2 cellular contexts compared by ENCODE assay signal in the genomic region with DNA sequence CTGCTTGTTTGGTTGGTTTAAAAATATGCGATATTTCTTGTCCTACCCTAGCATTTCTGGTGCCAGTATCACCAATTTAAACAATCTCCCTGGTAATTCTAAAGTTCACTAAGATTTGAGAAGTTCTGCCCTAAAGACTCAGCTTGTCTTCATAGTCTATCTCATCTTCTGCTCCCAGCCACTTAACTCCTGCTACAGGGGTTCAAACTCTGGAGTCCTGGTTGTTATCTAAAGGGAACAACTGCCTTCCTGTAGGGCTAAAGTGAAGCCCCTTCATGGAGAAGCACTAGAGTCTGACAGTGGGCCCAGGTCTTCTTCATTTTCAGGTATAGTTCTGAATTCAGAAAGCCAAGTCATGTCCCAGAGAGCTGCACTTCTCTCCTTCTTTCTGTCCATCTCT.
TF ChIP-seq lines count a peak whose summit lies in the region.

No MANE protein-coding gene starts in this region.

TF ChIP-seq in IMR-90, 13 proteins besides CTCF, POLR2A, EP300 and RAD21 (continued from another document):
- TF ChIP-seq RCOR1 (IDR thresholded peaks at IDR 0.05; ENCODE audit: insufficient replicate concordance, low read length) (no peak), NFE2L2 (IDR thresholded peaks at IDR 0.05; ENCODE audit: low read depth, low read length) (no peak), FOS (IDR thresholded peaks at IDR 0.05; ENCODE audit: low read depth, low read length) (no peak), RFX5 (IDR thresholded peaks at IDR 0.05; ENCODE audit: low read depth, low read length) (no peak)
- TF ChIP-seq, protein P1, sequence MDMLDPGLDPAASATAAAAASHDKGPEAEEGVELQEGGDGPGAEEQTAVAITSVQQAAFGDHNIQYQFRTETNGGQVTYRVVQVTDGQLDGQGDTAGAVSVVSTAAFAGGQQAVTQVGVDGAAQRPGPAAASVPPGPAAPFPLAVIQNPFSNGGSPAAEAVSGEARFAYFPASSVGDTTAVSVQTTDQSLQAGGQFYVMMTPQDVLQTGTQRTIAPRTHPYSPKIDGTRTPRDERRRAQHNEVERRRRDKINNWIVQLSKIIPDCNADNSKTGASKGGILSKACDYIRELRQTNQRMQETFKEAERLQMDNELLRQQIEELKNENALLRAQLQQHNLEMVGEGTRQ (IDR thresholded peaks at IDR 0.05; ENCODE audit: low read depth, low read length) = no peak
- TF ChIP-seq, protein P2, sequence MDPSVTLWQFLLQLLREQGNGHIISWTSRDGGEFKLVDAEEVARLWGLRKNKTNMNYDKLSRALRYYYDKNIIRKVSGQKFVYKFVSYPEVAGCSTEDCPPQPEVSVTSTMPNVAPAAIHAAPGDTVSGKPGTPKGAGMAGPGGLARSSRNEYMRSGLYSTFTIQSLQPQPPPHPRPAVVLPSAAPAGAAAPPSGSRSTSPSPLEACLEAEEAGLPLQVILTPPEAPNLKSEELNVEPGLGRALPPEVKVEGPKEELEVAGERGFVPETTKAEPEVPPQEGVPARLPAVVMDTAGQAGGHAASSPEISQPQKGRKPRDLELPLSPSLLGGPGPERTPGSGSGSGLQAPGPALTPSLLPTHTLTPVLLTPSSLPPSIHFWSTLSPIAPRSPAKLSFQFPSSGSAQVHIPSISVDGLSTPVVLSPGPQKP (IDR thresholded peaks at IDR 0.05; ENCODE audit: borderline replicate concordance, low read depth, low read length) = no peak

TF ChIP-seq in K562, 482 proteins besides CTCF, POLR2A, EP300 and RAD21 (continued from another document):
- TF ChIP-seq, protein P3, sequence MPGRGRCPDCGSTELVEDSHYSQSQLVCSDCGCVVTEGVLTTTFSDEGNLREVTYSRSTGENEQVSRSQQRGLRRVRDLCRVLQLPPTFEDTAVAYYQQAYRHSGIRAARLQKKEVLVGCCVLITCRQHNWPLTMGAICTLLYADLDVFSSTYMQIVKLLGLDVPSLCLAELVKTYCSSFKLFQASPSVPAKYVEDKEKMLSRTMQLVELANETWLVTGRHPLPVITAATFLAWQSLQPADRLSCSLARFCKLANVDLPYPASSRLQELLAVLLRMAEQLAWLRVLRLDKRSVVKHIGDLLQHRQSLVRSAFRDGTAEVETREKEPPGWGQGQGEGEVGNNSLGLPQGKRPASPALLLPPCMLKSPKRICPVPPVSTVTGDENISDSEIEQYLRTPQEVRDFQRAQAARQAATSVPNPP (IDR thresholded peaks at IDR 0.05; ENCODE audit: borderline replicate concordance, insufficient read depth, insufficient read length) = no peak
- 0 out of 2 replicates have a peak, but pooled peaks have one; percentile 18 for TF ChIP-seq NCOR1 (IDR thresholded peaks at IDR 0.05)
- TF ChIP-seq, protein P4, sequence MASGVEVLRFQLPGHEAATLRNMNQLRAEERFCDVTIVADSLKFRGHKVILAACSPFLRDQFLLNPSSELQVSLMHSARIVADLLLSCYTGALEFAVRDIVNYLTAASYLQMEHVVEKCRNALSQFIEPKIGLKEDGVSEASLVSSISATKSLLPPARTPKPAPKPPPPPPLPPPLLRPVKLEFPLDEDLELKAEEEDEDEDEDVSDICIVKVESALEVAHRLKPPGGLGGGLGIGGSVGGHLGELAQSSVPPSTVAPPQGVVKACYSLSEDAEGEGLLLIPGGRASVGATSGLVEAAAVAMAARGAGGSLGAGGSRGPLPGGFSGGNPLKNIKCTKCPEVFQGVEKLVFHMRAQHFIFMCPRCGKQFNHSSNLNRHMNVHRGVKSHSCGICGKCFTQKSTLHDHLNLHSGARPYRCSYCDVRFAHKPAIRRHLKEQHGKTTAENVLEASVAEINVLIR (CRISPR knock-in tag; IDR thresholded peaks at IDR 0.05) = no peak
- TF ChIP-seq, protein P5, sequence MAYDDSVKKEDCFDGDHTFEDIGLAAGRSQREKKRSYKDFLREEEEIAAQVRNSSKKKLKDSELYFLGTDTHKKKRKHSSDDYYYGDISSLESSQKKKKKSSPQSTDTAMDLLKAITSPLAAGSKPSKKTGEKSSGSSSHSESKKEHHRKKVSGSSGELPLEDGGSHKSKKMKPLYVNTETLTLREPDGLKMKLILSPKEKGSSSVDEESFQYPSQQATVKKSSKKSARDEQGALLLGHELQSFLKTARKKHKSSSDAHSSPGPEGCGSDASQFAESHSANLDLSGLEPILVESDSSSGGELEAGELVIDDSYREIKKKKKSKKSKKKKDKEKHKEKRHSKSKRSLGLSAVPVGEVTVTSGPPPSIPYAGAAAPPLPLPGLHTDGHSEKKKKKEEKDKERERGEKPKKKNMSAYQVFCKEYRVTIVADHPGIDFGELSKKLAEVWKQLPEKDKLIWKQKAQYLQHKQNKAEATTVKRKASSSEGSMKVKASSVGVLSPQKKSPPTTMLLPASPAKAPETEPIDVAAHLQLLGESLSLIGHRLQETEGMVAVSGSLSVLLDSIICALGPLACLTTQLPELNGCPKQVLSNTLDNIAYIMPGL (CRISPR knock-in tag; IDR thresholded peaks at IDR 0.05) = no peak
- no peak for TF ChIP-seq BACH1 (tag; IDR thresholded peaks at IDR 0.05)
- no peak for TF ChIP-seq ZNF583 (CRISPR knock-in tag; IDR thresholded peaks at IDR 0.05)
- peak; percentile 68 for TF ChIP-seq CBFA2T3 (IDR thresholded peaks at IDR 0.05)
- peak; percentile 70 for TF ChIP-seq ARID1B (IDR thresholded peaks at IDR 0.05)
- TF ChIP-seq RFX1 (IDR thresholded peaks at IDR 0.05) = no peak
- TF ChIP-seq EZH2 (IDR thresholded peaks at IDR 0.05; ENCODE audit: borderline replicate concordance, low read depth, low read length) = no peak
- TF ChIP-seq ZBTB7A (IDR thresholded peaks at IDR 0.05; ENCODE audit: borderline replicate concordance, control insufficient read depth, low read depth, low read length) = no peak
- TF ChIP-seq, protein P1 (CRISPR knock-in tag; IDR thresholded peaks at IDR 0.05) = no peak
- TF ChIP-seq RBM14 (IDR thresholded peaks at IDR 0.05; ENCODE audit: borderline replicate concordance, insufficient read depth, low read depth, low read length) = no peak
- TF ChIP-seq, protein P6, sequence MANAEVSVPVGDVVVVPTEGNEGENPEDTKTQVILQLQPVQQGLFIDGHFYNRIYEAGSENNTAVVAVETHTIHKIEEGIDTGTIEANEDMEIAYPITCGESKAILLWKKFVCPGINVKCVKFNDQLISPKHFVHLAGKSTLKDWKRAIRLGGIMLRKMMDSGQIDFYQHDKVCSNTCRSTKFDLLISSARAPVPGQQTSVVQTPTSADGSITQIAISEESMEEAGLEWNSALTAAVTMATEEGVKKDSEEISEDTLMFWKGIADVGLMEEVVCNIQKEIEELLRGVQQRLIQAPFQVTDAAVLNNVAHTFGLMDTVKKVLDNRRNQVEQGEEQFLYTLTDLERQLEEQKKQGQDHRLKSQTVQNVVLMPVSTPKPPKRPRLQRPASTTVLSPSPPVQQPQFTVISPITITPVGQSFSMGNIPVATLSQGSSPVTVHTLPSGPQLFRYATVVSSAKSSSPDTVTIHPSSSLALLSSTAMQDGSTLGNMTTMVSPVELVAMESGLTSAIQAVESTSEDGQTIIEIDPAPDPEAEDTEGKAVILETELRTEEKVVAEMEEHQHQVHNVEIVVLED (CRISPR knock-in tag; IDR thresholded peaks at IDR 0.05) = no peak
- peak; percentile 31 for TF ChIP-seq TCF3 (CRISPR knock-in tag; IDR thresholded peaks at IDR 0.05)
- TF ChIP-seq SMARCA4 (IDR thresholded peaks at IDR 0.05) = peak; percentile 49; the same call in 1 of the 2 replicates
- TF ChIP-seq, protein P7, sequence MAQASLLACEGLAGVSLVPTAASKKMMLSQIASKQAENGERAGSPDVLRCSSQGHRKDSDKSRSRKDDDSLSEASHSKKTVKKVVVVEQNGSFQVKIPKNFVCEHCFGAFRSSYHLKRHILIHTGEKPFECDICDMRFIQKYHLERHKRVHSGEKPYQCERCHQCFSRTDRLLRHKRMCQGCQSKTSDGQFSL (CRISPR knock-in tag; IDR thresholded peaks at IDR 0.05) = no peak
- TF ChIP-seq, protein P7 (tag; IDR thresholded peaks at IDR 0.05) = no peak
- peak; percentile 71 for TF ChIP-seq TAL1 (IDR thresholded peaks at IDR 0.05)
- no peak for TF ChIP-seq MAFK (IDR thresholded peaks at IDR 0.05; ENCODE audit: low read length)
- TF ChIP-seq CBFA2T2 (conservative IDR thresholded peaks at IDR 0.05) = peak; percentile 29; the same call in 1 of the 2 replicates
- TF ChIP-seq, protein P8, sequence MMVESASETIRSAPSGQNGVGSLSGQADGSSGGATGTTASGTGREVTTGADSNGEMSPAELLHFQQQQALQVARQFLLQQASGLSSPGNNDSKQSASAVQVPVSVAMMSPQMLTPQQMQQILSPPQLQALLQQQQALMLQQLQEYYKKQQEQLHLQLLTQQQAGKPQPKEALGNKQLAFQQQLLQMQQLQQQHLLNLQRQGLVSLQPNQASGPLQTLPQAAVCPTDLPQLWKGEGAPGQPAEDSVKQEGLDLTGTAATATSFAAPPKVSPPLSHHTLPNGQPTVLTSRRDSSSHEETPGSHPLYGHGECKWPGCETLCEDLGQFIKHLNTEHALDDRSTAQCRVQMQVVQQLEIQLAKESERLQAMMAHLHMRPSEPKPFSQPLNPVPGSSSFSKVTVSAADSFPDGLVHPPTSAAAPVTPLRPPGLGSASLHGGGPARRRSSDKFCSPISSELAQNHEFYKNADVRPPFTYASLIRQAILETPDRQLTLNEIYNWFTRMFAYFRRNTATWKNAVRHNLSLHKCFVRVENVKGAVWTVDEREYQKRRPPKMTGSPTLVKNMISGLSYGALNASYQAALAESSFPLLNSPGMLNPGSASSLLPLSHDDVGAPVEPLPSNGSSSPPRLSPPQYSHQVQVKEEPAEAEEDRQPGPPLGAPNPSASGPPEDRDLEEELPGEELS (CRISPR knock-in tag; IDR thresholded peaks at IDR 0.05; ENCODE audit: borderline replicate concordance) = no peak
- TF ChIP-seq FOXP1 (CRISPR knock-in tag; IDR thresholded peaks at IDR 0.05) = no peak
- TF ChIP-seq TCF7 (IDR thresholded peaks at IDR 0.05; ENCODE audit: borderline replicate concordance) = no peak
- no peak for TF ChIP-seq ADNP (tag; IDR thresholded peaks at IDR 0.05)
- peak; percentile 35; the same call in 1 of the 2 replicates for TF ChIP-seq MTA2 (IDR thresholded peaks at IDR 0.05; ENCODE audit: low read depth)
- TF ChIP-seq TRIM24 (IDR thresholded peaks at IDR 0.05) = no peak
- TF ChIP-seq PCBP1 (IDR thresholded peaks at IDR 0.05; ENCODE audit: low read depth, low read length, poor library complexity, severe bottlenecking) = no peak
- TF ChIP-seq GATA2 (CRISPR knock-in tag; IDR thresholded peaks at IDR 0.05) = no peak
- TF ChIP-seq RUNX1 (IDR thresholded peaks at IDR 0.05; ENCODE audit: low read depth) = no peak
- TF ChIP-seq, protein P9, sequence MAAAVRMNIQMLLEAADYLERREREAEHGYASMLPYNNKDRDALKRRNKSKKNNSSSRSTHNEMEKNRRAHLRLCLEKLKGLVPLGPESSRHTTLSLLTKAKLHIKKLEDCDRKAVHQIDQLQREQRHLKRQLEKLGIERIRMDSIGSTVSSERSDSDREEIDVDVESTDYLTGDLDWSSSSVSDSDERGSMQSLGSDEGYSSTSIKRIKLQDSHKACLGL (CRISPR knock-in tag; IDR thresholded peaks at IDR 0.05; ENCODE audit: borderline replicate concordance, poor library complexity, severe bottlenecking) = no peak
- peak; percentile 62; the same call in 1 of the 2 replicates for TF ChIP-seq TEAD4 (IDR thresholded peaks at IDR 0.05; ENCODE audit: low read length)
- TF ChIP-seq TEAD4 (CRISPR knock-in tag; IDR thresholded peaks at IDR 0.05; ENCODE audit: borderline replicate concordance) = no peak
- TF ChIP-seq PHF20 (IDR thresholded peaks at IDR 0.05; ENCODE audit: partially characterized antibody) = no peak
- TF ChIP-seq SP2 (IDR thresholded peaks at IDR 0.05; ENCODE audit: extremely low read depth, low read depth, low read length, poor library complexity, severe bottlenecking) = no peak
- no peak for TF ChIP-seq ZNF444 (CRISPR knock-in tag; IDR thresholded peaks at IDR 0.05)
- TF ChIP-seq ZBTB8A (IDR thresholded peaks at IDR 0.05; ENCODE audit: partially characterized antibody) = no peak
